In the genomic region with DNA sequence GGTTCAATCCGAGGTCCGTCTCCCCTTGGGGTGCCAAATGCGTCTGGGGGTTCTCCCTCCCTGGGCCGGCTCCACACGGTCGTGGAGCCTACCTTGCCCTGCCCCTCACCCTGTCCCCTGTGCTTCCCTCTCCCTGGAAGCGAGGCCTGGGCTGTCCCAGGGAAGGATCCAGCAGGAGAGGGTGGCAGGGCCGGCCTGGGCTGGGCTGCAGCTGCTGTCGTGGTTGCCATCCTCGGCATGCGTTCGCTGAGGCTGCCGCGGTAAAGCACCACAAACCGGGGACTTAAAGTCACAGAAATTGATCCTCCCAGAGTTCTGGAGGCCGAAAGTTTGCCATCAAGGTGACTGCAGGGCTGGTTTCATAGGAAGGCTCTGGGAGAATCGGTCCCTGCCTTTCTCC, we compare ENCODE assay signal across 24 cellular contexts.
DNase-seq lines count a peak whose midpoint lies in the region; ATAC-seq and TF ChIP-seq lines count a peak whose summit lies in the region.
"Had no signal": no experiment of that assay in that cellular context is flagged by ENCODE, and none has a peak within 500 bp of the region (broad histone marks: within the 10 kb centered on the region; RNA-seq: fewer than 3 reads in every experiment).

No MANE protein-coding gene starts in this region.

- 0 out of 2 replicates have a peak, but pooled peaks cover 3% of the 10 kb centered on the region for H3K79me2 ChIP-seq in PC-3 (ENCODE audit: low read length)
- H3K79me2 ChIP-seq in osteoblast (ENCODE audit: insufficient read depth, low read length), result no peaks in the 10 kb centered on the region

- H3K36me3 ChIP-seq in Caco-2 (ENCODE audit: control insufficient read depth, insufficient read depth, low read length), result no peaks in the 10 kb centered on the region
- H3K36me3 ChIP-seq in PC-3 (ENCODE audit: low read depth, low read length), result no peaks in the 10 kb centered on the region
- H3K36me3 ChIP-seq in esophagus (ENCODE audit: control insufficient read depth in 2 of 2, insufficient read depth in 2 of 2, low read length in 1 of 2), result no peaks in the 10 kb centered on the region
- H3K36me3 ChIP-seq in osteoblast (ENCODE audit: insufficient read depth, low read length), result no peaks in the 10 kb centered on the region
- H3K36me3 ChIP-seq in effector memory CD4-positive, alpha-beta T cell (ENCODE audit: control insufficient read depth, insufficient read depth, low read length), result no peaks in the 10 kb centered on the region
- H3K36me3 ChIP-seq: heart right ventricle, spleen had no signal

- peaks cover 25% of the 10 kb centered on the region for H3F3A ChIP-seq in PC-3 (ENCODE audit: low read length, unreplicated experiment)

- TF ChIP-seq CTCF in Caco-2 (IDR thresholded peaks at IDR 0.05; ENCODE audit: insufficient read depth in 1 of 2, low read depth in 1 of 2, low read length in 1 of 2, severe bottlenecking in 1 of 2, unreplicated experiment in 1 of 2) (no peak), PC-3 (conservative IDR thresholded peaks at IDR 0.05; ENCODE audit: low read depth, low read length) (no peak), osteoblast (IDR thresholded peaks at IDR 0.05; ENCODE audit: extremely low read depth, low read depth, low read length) (no peak)

- peaks cover 30% of the 10 kb centered on the region for H3K4me1 ChIP-seq in Caco-2
- peaks cover 74% of the 10 kb centered on the region for H3K4me1 ChIP-seq in PC-3 (ENCODE audit: insufficient read depth, low read length)
- peaks cover 0 to 35% of the 10 kb centered on the region in 2 donors for H3K4me1 ChIP-seq in esophagus (ENCODE audit: control insufficient read depth in 2 of 2, insufficient read depth in 2 of 2, low read length in 1 of 2)
- H3K4me1 ChIP-seq in osteoblast (ENCODE audit: insufficient read depth, low read length), result peaks cover 35% of the 10 kb centered on the region
- H3K4me1 ChIP-seq in effector memory CD4-positive, alpha-beta T cell (ENCODE audit: control insufficient read depth, insufficient read depth, low read length, poor library complexity, severe bottlenecking), result no peaks in the 10 kb centered on the region
- H3K4me1 ChIP-seq: heart right ventricle, spleen had no signal

- H3K4me2 ChIP-seq in PC-3 (ENCODE audit: low read length) (peak overlapping the region; percentile 73), osteoblast (ENCODE audit: insufficient read depth, low read length) (peak overlapping the region; percentile 64)

- DNase-seq in Caco-2 (no peak), PC-3 (no peak), osteoblast (ENCODE audit: insufficient read length, low spot score, missing footprints) (no peak)
- no peak for DNase-seq in effector memory CD4-positive, alpha-beta T cell
- DNase-seq: activated B cell treated with CpG ODN at 0.5 μM for 24 hours; activated CD4-positive, alpha-beta T cell treated with anti-CD3 and anti-CD28 coated beads, Interleukin-2, amount 50 U/mL, for 1 hour; activated gamma-delta T cell treated with Interleukin-2 at 50 U/mL for 16 hours; activated T-cell treated with anti-CD3 and anti-CD28 coated beads, Interleukin-2, amount 50 U/mL, for 4 hours; body of pancreas; C1 segment of cervical spinal cord; COR-L47; DMS79; GDM1; heart right ventricle; Karpas-422; NCI-H146; SHP77 treated with DMSO at 0.1 percent for 48 hours; spleen had no signal

- H3K27ac Mint-ChIP-seq in Caco-2 (ENCODE audit: unreplicated experiment), result peak overlapping the region; percentile 31
- H3K27ac Mint-ChIP-seq: activated B cell treated with CpG ODN at 0.5 μM for 24 hours had no signal

- ATAC-seq in PC-3 (no peak), GM21737 (IDR thresholded peaks at IDR 0.05; ENCODE audit: unreplicated experiment) (no peak), GM19351 (IDR thresholded peaks at IDR 0.05; ENCODE audit: unreplicated experiment) (no peak), HG03095 (IDR thresholded peaks at IDR 0.05; ENCODE audit: unreplicated experiment) (no peak)
- ATAC-seq: activated T-cell treated with anti-CD3 and anti-CD28 coated beads, Interleukin-2, amount 50 U/mL, for 4 hours; body of pancreas; heart right ventricle had no signal

- peaks cover 6% of the 10 kb centered on the region for H3K36me3 Mint-ChIP-seq in Caco-2 (ENCODE audit: insufficient read depth, unreplicated experiment)

- H4K20me1 ChIP-seq in PC-3 (ENCODE audit: low read length) (no peaks in the 10 kb centered on the region), osteoblast (ENCODE audit: insufficient read depth, low read length) (no peaks in the 10 kb centered on the region)

- H2AFZ ChIP-seq in PC-3 (ENCODE audit: low read length) (no peak overlapping the region), osteoblast (ENCODE audit: low read length) (no peak overlapping the region)

- 49 to 68% methylated on average over 17 of the region's 17 CpGs for WGBS in esophagus, 2 donors

- peak overlapping the region; percentile 81 for H3K9ac ChIP-seq in PC-3 (ENCODE audit: low read length)

- POLR2A ChIA-PET in Caco-2 (lab: Charles Lee), result no interaction called here
- POLR2A ChIA-PET in PC-3 (lab: Charles Lee; ENCODE audit: unreplicated experiment), result interaction anchor here (1.4 kb wide), 1 partner anchor 47 kb away, joined by 18 read pairs; no protein-coding TSS in a partner anchor

- H3K27me3 ChIP-seq in Caco-2 (replicated peaks; ENCODE audit: control insufficient read depth, insufficient read depth, low read length) (no peaks in the 10 kb centered on the region), PC-3 (ENCODE audit: low read length) (no peaks in the 10 kb centered on the region), esophagus (ENCODE audit: control insufficient read depth in 1 of 2, insufficient read depth in 2 of 2, low read length in 2 of 2) (no peaks in the 10 kb centered on the region), osteoblast (ENCODE audit: insufficient read depth, low read length) (no peaks in the 10 kb centered on the region)
- no peaks in the 10 kb centered on the region for H3K27me3 ChIP-seq in effector memory CD4-positive, alpha-beta T cell (replicated peaks; ENCODE audit: control insufficient read depth, insufficient read depth, low read length, poor library complexity, severe bottlenecking)
- H3K27me3 ChIP-seq: body of pancreas had no signal

- H3K9me3 ChIP-seq in Caco-2 (peaks cover 4% of the 10 kb centered on the region; the same call in 1 of the 2 replicates), PC-3 (ENCODE audit: low read length) (no peaks in the 10 kb centered on the region), esophagus (ENCODE audit: control insufficient read depth in 2 of 2, insufficient read depth in 1 of 2, low read depth in 1 of 2, low read length in 1 of 2) (no peaks in the 10 kb centered on the region), osteoblast (ENCODE audit: low read depth, low read length) (no peaks in the 10 kb centered on the region)
- no peaks in the 10 kb centered on the region for H3K9me3 ChIP-seq in effector memory CD4-positive, alpha-beta T cell (ENCODE audit: control insufficient read depth, low read length)
- H3K9me3 ChIP-seq: body of pancreas had no signal

- CTCF ChIA-PET in Caco-2 (lab: Charles Lee) (no interaction called here), PC-3 (lab: Charles Lee) (interaction anchor here (1.0 kb wide), 1 partner anchor 53 kb away, joined by 7 read pairs; no protein-coding TSS in a partner anchor)

- H3K27me3 Mint-ChIP-seq in Caco-2 (ENCODE audit: insufficient read depth, unreplicated experiment), result no peaks in the 10 kb centered on the region

- intact Hi-C loops in Caco-2 (cut with micrococcal nuclease; ENCODE audit: unreplicated experiment) (no loop called here), PC-3 (cut with micrococcal nuclease) (loop anchor here (1.0 to 2.0 kb wide), 3 partner anchors 11 to 138 kb away; no protein-coding TSS in a partner anchor)

- BruUV-seq in Caco-2 (replicated peaks; lab: Mats Ljungman, UMichigan), result no TSS peak
- no TSS peak for BruUV-seq in PC-3 (replicated peaks; lab: Mats Ljungman, UMichigan)

- H3K4me3 ChIP-seq in Caco-2 (ENCODE audit: low read depth, low read length) (no peak overlapping the region), PC-3 (ENCODE audit: low read length) (no peak overlapping the region), esophagus (ENCODE audit: low read depth in 1 of 2, low read length in 2 of 2) (no peak overlapping the region), osteoblast (ENCODE audit: insufficient read depth, low read length) (no peak overlapping the region)
- H3K4me3 ChIP-seq in effector memory CD4-positive, alpha-beta T cell (ENCODE audit: insufficient read depth, low read depth, low read length, poor library complexity, severe bottlenecking), result no peak overlapping the region
- H3K4me3 ChIP-seq: body of pancreas, heart right ventricle, spleen had no signal

- H3K9me3 Mint-ChIP-seq in Caco-2 (ENCODE audit: unreplicated experiment), result peaks cover 20% of the 10 kb centered on the region
- H3K9me3 Mint-ChIP-seq: activated B cell treated with CpG ODN at 0.5 μM for 24 hours; activated T-cell treated with anti-CD3 and anti-CD28 coated beads, Interleukin-2, amount 50 U/mL, for 4 hours had no signal

- peaks cover 22% of the 10 kb centered on the region for H3K4me1 Mint-ChIP-seq in Caco-2 (ENCODE audit: low read depth, unreplicated experiment)
- H3K4me1 Mint-ChIP-seq: activated B cell treated with CpG ODN at 0.5 μM for 24 hours had no signal

- H3K4me3 Mint-ChIP-seq in Caco-2 (ENCODE audit: unreplicated experiment), result no peak overlapping the region
- H3K4me3 Mint-ChIP-seq: activated B cell treated with CpG ODN at 0.5 μM for 24 hours; activated T-cell treated with anti-CD3 and anti-CD28 coated beads, Interleukin-2, amount 50 U/mL, for 4 hours; type B pancreatic cell had no signal

- H3K27ac ChIP-seq in PC-3 (ENCODE audit: low read length), result peak overlapping the region; percentile 99
- H3K27ac ChIP-seq in esophagus (ENCODE audit: low read depth in 2 of 2, low read length in 1 of 2), result peak overlapping the region; percentile 93 to 100
- peak overlapping the region; percentile 85 for H3K27ac ChIP-seq in osteoblast (ENCODE audit: low read depth, low read length)
- H3K27ac ChIP-seq in effector memory CD4-positive, alpha-beta T cell (ENCODE audit: insufficient read depth, low read length, poor library complexity, severe bottlenecking), result no peak overlapping the region
- H3K27ac ChIP-seq: body of pancreas, heart right ventricle, HL-60, spleen had no signal

- no peaks in the 10 kb centered on the region for H3K9me2 ChIP-seq in PC-3 (replicated peaks; ENCODE audit: low read length)
